Comparison of ENCODE assay signal across 9 cellular contexts in genomic region chr15:78422571-78423340, GRCh38. TPM values are rescaled to one million over a fixed set of nuclear protein-coding genes. Genes with fewer than 3 reads are reported as not detected.
DNase-seq lines count a peak whose midpoint lies in the region; ATAC-seq and TF ChIP-seq lines count a peak whose summit lies in the region.
"Had no signal": no experiment of that assay in that cellular context is flagged by ENCODE, and none has a peak within 500 bp of the region (broad histone marks: within the 10 kb centered on the region; RNA-seq: fewer than 3 reads in every experiment).

No MANE protein-coding gene starts in this region.

- DNase-seq in DND-41 (peak; percentile 67), SJCRH30 (peak; percentile 50 to 81), foreskin fibroblast (peak in 1 of 2 donors; percentile 81), osteocyte (ENCODE audit: extremely low spot score, unreplicated experiment) (no peak), upper lobe of right lung (peak; percentile 74)
- peak; percentile 46 for DNase-seq in activated T-helper 2 cell treated with anti-CD3 and anti-CD28 coated beads, Interferon-gamma antibody, Interleukin-2, Interleukin-4, amounts not matched to agents 10 μg/mL and 5 μg/mL and 100 μg/mL, durations not matched to agents 14 hours and 24 hours and 36 hours (ENCODE audit: low spot score)

- no peaks in the 10 kb centered on the region for H3K9me2 ChIP-seq in Loucy (replicated peaks; ENCODE audit: low read depth, low read length)

- H3K36me3 ChIP-seq in DND-41 (ENCODE audit: insufficient read depth, low read length) (no peaks in the 10 kb centered on the region), Loucy (ENCODE audit: insufficient read depth, low read length) (no peaks in the 10 kb centered on the region), SJCRH30 (no peaks in the 10 kb centered on the region), upper lobe of right lung (no peaks in the 10 kb centered on the region)

- H3K4me3 ChIP-seq in DND-41 (ENCODE audit: low read depth in 1 of 2, low read length in 2 of 2) (no peak overlapping the region), Loucy (ENCODE audit: low read length, poor library complexity, severe bottlenecking) (no peak overlapping the region), SJCRH30 (no peak overlapping the region), foreskin fibroblast (ENCODE audit: low read depth in 1 of 2, low read length in 2 of 2) (no peak overlapping the region), upper lobe of right lung (no peak overlapping the region)

- H2AFZ ChIP-seq in DND-41 (ENCODE audit: low read depth, low read length) = no peak overlapping the region; the same call in 1 of the 2 replicates
- peak overlapping the region; percentile 71 for H2AFZ ChIP-seq in Loucy (ENCODE audit: low read length)

- H3K27ac ChIP-seq in DND-41 (ENCODE audit: low read length) (no peak overlapping the region), SJCRH30 (no peak overlapping the region), upper lobe of right lung (no peak overlapping the region)

- H3F3A ChIP-seq in Loucy (ENCODE audit: low read depth) = peaks cover 6% of the 10 kb centered on the region; the same call in 1 of the 2 replicates

- ATAC-seq in DND-41 (ENCODE audit: insufficient read depth, low read depth) = peak; percentile 61; the same call in 2 of the 3 replicates
- ATAC-seq in upper lobe of right lung = peak; percentile 95
- ATAC-seq in GM18861 (IDR thresholded peaks at IDR 0.05; ENCODE audit: unreplicated experiment) = no peak

- H3K79me2 ChIP-seq in DND-41 (ENCODE audit: insufficient read depth, low read length) (no peaks in the 10 kb centered on the region), Loucy (ENCODE audit: insufficient read depth, low read length) (no peaks in the 10 kb centered on the region)

- intact Hi-C loops in activated T-helper 2 cell treated with anti-CD3 and anti-CD28 coated beads, Interferon-gamma antibody, Interleukin-2, Interleukin-4, amounts not matched to agents 10 μg/mL and 5 μg/mL and 100 μg/mL, durations not matched to agents 14 hours and 24 hours and 36 hours (cut with micrococcal nuclease) = loop anchor here (2.0 kb wide), 1 partner anchor 114 kb away; no protein-coding TSS in a partner anchor
- intact Hi-C loops in upper lobe of right lung (cut with DNase I) = loop anchor here (5.0 kb wide), 1 partner anchor 115 kb away; no protein-coding TSS in a partner anchor

- H3K27me3 Mint-ChIP-seq in activated T-helper 2 cell treated with anti-CD3 and anti-CD28 coated beads, Interferon-gamma antibody, Interleukin-2, Interleukin-4, amounts not matched to agents 10 μg/mL and 5 μg/mL and 100 μg/mL, durations not matched to agents 14 hours and 24 hours and 36 hours (ENCODE audit: low read depth) = peaks cover 12% of the 10 kb centered on the region
- H3K27me3 Mint-ChIP-seq in osteocyte (ENCODE audit: unreplicated experiment) = peaks cover 27% of the 10 kb centered on the region

- no peak overlapping the region for H3K9ac ChIP-seq in DND-41 (ENCODE audit: low read depth, low read length)
- H3K9ac ChIP-seq in Loucy (ENCODE audit: low read depth, low read length, poor library complexity, severe bottlenecking) = no peak overlapping the region

- peak; percentile 91 for TF ChIP-seq CTCF in DND-41 (IDR thresholded peaks at IDR 0.05; ENCODE audit: borderline replicate concordance, extremely low read depth, low read length, poor library complexity, severe bottlenecking)
- TF ChIP-seq CTCF in Loucy (conservative IDR thresholded peaks at IDR 0.05; ENCODE audit: low read length) = peak; percentile 91
- TF ChIP-seq CTCF in foreskin fibroblast (IDR thresholded peaks at IDR 0.05; ENCODE audit: low read depth, low read length) = peak; percentile 96
- TF ChIP-seq CTCF in osteocyte (IDR thresholded peaks at IDR 0.05) = peak; percentile 93
- TF ChIP-seq CTCF in upper lobe of right lung (IDR thresholded peaks at IDR 0.05) = peak; percentile 95

- H3K27me3 ChIP-seq in DND-41 (ENCODE audit: insufficient read depth, low read length, poor library complexity) = no peaks in the 10 kb centered on the region
- H3K27me3 ChIP-seq in Loucy (ENCODE audit: insufficient read depth, low read length, poor library complexity, severe bottlenecking) = no peaks in the 10 kb centered on the region
- peaks cover 3% of the 10 kb centered on the region for H3K27me3 ChIP-seq in SJCRH30
- no peaks in the 10 kb centered on the region for H3K27me3 ChIP-seq in upper lobe of right lung

- H3K4me1 ChIP-seq in DND-41 (ENCODE audit: insufficient read depth, low read length) = peaks cover 27% of the 10 kb centered on the region
- peaks cover 26% of the 10 kb centered on the region for H3K4me1 ChIP-seq in Loucy (ENCODE audit: insufficient read depth, low read length, poor library complexity, severe bottlenecking)
- no peaks in the 10 kb centered on the region for H3K4me1 ChIP-seq in SJCRH30
- no peaks in the 10 kb centered on the region for H3K4me1 ChIP-seq in upper lobe of right lung

- no peaks in the 10 kb centered on the region for H4K20me1 ChIP-seq in DND-41 (ENCODE audit: insufficient read depth, low read length)
- H4K20me1 ChIP-seq in Loucy (ENCODE audit: insufficient read depth, low read length, poor library complexity, severe bottlenecking) = no peaks in the 10 kb centered on the region

- no peaks in the 10 kb centered on the region for H3K9me3 ChIP-seq in DND-41 (ENCODE audit: insufficient read depth, low read length, severe bottlenecking)
- no peaks in the 10 kb centered on the region for H3K9me3 ChIP-seq in Loucy (ENCODE audit: insufficient read depth, low read depth, low read length)
- H3K9me3 ChIP-seq in SJCRH30 (replicated peaks) = no peaks in the 10 kb centered on the region
- H3K9me3 ChIP-seq in upper lobe of right lung = no peaks in the 10 kb centered on the region

- no peaks in the 10 kb centered on the region for H3K36me3 Mint-ChIP-seq in activated T-helper 2 cell treated with anti-CD3 and anti-CD28 coated beads, Interferon-gamma antibody, Interleukin-2, Interleukin-4, amounts not matched to agents 10 μg/mL and 5 μg/mL and 100 μg/mL, durations not matched to agents 14 hours and 24 hours and 36 hours (ENCODE audit: low read depth)
- H3K36me3 Mint-ChIP-seq in osteocyte (ENCODE audit: unreplicated experiment) = no peaks in the 10 kb centered on the region
- H3K36me3 Mint-ChIP-seq: activated naive CD4-positive, alpha-beta T cell treated with anti-CD3 and anti-CD28 coated beads, Interleukin-2, amount 50 U/mL, for 24 hours had no signal

- no peaks in the 10 kb centered on the region for H3K9me3 Mint-ChIP-seq in activated T-helper 2 cell treated with anti-CD3 and anti-CD28 coated beads, Interferon-gamma antibody, Interleukin-2, Interleukin-4, amounts not matched to agents 10 μg/mL and 5 μg/mL and 100 μg/mL, durations not matched to agents 14 hours and 24 hours and 36 hours
- no peaks in the 10 kb centered on the region for H3K9me3 Mint-ChIP-seq in osteocyte (ENCODE audit: unreplicated experiment)
- H3K9me3 Mint-ChIP-seq: activated naive CD4-positive, alpha-beta T cell treated with anti-CD3 and anti-CD28 coated beads, Interleukin-2, amount 50 U/mL, for 24 hours had no signal

- H3K4me3 Mint-ChIP-seq in activated T-helper 2 cell treated with anti-CD3 and anti-CD28 coated beads, Interferon-gamma antibody, Interleukin-2, Interleukin-4, amounts not matched to agents 10 μg/mL and 5 μg/mL and 100 μg/mL, durations not matched to agents 14 hours and 24 hours and 36 hours (ENCODE audit: low read depth) = no peak overlapping the region
- no peak overlapping the region for H3K4me3 Mint-ChIP-seq in osteocyte (ENCODE audit: unreplicated experiment)
- H3K4me3 Mint-ChIP-seq: activated naive CD4-positive, alpha-beta T cell treated with anti-CD3 and anti-CD28 coated beads, Interleukin-2, amount 50 U/mL, for 24 hours had no signal

- H3K4me2 ChIP-seq in DND-41 (ENCODE audit: insufficient read depth, low read length) = no peak overlapping the region
- H3K4me2 ChIP-seq in Loucy (ENCODE audit: low read depth, low read length, poor library complexity, severe bottlenecking) = no peak overlapping the region

- H3K4me1 Mint-ChIP-seq in activated T-helper 2 cell treated with anti-CD3 and anti-CD28 coated beads, Interferon-gamma antibody, Interleukin-2, Interleukin-4, amounts not matched to agents 10 μg/mL and 5 μg/mL and 100 μg/mL, durations not matched to agents 14 hours and 24 hours and 36 hours (ENCODE audit: low read depth) = peaks cover 34% of the 10 kb centered on the region
- H3K4me1 Mint-ChIP-seq in osteocyte (ENCODE audit: unreplicated experiment) = peaks cover 7% of the 10 kb centered on the region

- H3K27ac Mint-ChIP-seq in activated T-helper 2 cell treated with anti-CD3 and anti-CD28 coated beads, Interferon-gamma antibody, Interleukin-2, Interleukin-4, amounts not matched to agents 10 μg/mL and 5 μg/mL and 100 μg/mL, durations not matched to agents 14 hours and 24 hours and 36 hours = no peak overlapping the region
- H3K27ac Mint-ChIP-seq in osteocyte (ENCODE audit: unreplicated experiment) = no peak overlapping the region
- H3K27ac Mint-ChIP-seq: activated naive CD4-positive, alpha-beta T cell treated with anti-CD3 and anti-CD28 coated beads, Interleukin-2, amount 50 U/mL, for 24 hours had no signal

RNA-seq across cellular contexts. Expression of gene IREB2, which starts 15.3 kb away (rescaled TPM):
- 37.7 and 44.8 TPM in 2 replicates for total RNA-seq in SJCRH30 (2014; rRNA removed; shearing (Covaris generic))
- total RNA-seq in activated T-helper 2 cell treated with anti-CD3 and anti-CD28 coated beads, Interferon-gamma antibody, Interleukin-2, Interleukin-4, amounts not matched to agents 10 μg/mL and 5 μg/mL and 100 μg/mL, durations not matched to agents 14 hours and 24 hours and 36 hours = 97.8 and 101 TPM in 2 replicates
- total RNA-seq in osteocyte (55.9 and 62.3 TPM in 2 replicates), upper lobe of right lung (48.7 TPM)
